In the genomic region with DNA sequence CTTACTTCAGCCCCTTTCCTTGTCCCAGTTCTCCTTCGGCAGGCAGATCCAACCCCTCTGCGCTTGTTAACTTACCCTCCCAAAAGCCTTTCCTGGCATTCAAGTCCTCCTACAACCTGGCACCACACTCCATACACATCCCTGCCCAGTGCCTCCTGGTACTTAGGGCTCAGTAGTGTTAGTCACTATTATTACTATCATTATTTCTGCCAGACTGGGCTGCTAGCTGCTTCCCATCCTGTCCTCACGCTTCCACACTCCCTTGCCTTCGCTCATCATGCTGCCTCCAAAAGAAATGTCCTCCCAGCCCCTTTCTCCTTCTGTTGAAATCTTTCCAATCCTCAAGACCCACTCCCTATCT, we compare ENCODE assay signal across 8 cellular contexts. TPM values are rescaled to one million over a fixed set of nuclear protein-coding genes. Genes with fewer than 3 reads are reported as not detected.
DNase-seq lines count a peak whose midpoint lies in the region; ATAC-seq lines count a peak whose summit lies in the region.

No MANE protein-coding gene starts in this region.

- H3K9me3 ChIP-seq in naive thymus-derived CD4-positive, alpha-beta T cell (ENCODE audit: control insufficient read depth in 2 of 3, low read length in 3 of 3): no peaks in the 10 kb centered on the region
- H3K9me3 ChIP-seq in HAP-1: no peaks in the 10 kb centered on the region

- peaks cover 62 to 81% of the 10 kb centered on the region in 2 donors for H3K4me1 ChIP-seq in naive thymus-derived CD4-positive, alpha-beta T cell (ENCODE audit: control insufficient read depth in 2 of 2, insufficient read depth in 2 of 2, low read length in 2 of 2)
- peaks cover 12% of the 10 kb centered on the region for H3K4me1 ChIP-seq in HAP-1

- peak overlapping the region; percentile 92 for H3K27ac ChIP-seq in cingulate gyrus (ENCODE audit: low read depth, low read length)
- H3K27ac ChIP-seq in naive thymus-derived CD4-positive, alpha-beta T cell (ENCODE audit: low read depth, low read length): peak overlapping the region; percentile 88

- peak overlapping the region; percentile 95 for H3K4me3 Mint-ChIP-seq in stimulated activated naive CD8-positive, alpha-beta T cell treated with anti-CD3 and anti-CD28 coated beads, Interleukin-15, Interleukin-2, amounts not matched to agents 100 ng/mL and 50 ng/mL, for 24 hours
- H3K4me3 Mint-ChIP-seq in naive thymus-derived CD4-positive, alpha-beta T cell: peak overlapping the region; percentile 70 to 99 (median 90)

- no peak for DNase-seq in stimulated activated naive CD8-positive, alpha-beta T cell treated with anti-CD3 and anti-CD28 coated beads, Interleukin-15, Interleukin-2, amounts not matched to agents 100 U/mL and 50 U/mL, for 24 hours
- DNase-seq in naive thymus-derived CD4-positive, alpha-beta T cell: no peak
- DNase-seq in HAP-1 (ENCODE audit: low spot score in 2 of 2): no peak
- DNase-seq in D341Med (ENCODE audit: low spot score): no peak

- no peaks in the 10 kb centered on the region for H3K27me3 ChIP-seq in naive thymus-derived CD4-positive, alpha-beta T cell (ENCODE audit: control insufficient read depth in 2 of 2, insufficient read depth in 2 of 2, low read length in 2 of 2)
- H3K27me3 ChIP-seq in HAP-1 (ENCODE audit: low read depth): no peaks in the 10 kb centered on the region

- no peaks in the 10 kb centered on the region for H3K36me3 ChIP-seq in naive thymus-derived CD4-positive, alpha-beta T cell (ENCODE audit: control insufficient read depth in 2 of 3, insufficient read depth in 3 of 3, low read length in 3 of 3)
- no peaks in the 10 kb centered on the region for H3K36me3 ChIP-seq in HAP-1 (replicated peaks)

- ATAC-seq in stimulated activated naive CD8-positive, alpha-beta T cell treated with anti-CD3 and anti-CD28 coated beads, Interleukin-15, Interleukin-2, amounts not matched to agents 100 U/mL and 50 U/mL, for 24 hours: no peak
- no peak for ATAC-seq in naive thymus-derived CD4-positive, alpha-beta T cell
- no peak for ATAC-seq in HG03342 (IDR thresholded peaks at IDR 0.05; ENCODE audit: unreplicated experiment)
- ATAC-seq in HG03521 (IDR thresholded peaks at IDR 0.05; ENCODE audit: unreplicated experiment): no peak

- H3K4me1 Mint-ChIP-seq in stimulated activated naive CD8-positive, alpha-beta T cell treated with anti-CD3 and anti-CD28 coated beads, Interleukin-15, Interleukin-2, amounts not matched to agents 100 ng/mL and 50 ng/mL, for 24 hours (ENCODE audit: low read depth): peaks cover 79% of the 10 kb centered on the region
- H3K4me1 Mint-ChIP-seq in naive thymus-derived CD4-positive, alpha-beta T cell: peaks cover 70 to 87% (median 82%) of the 10 kb centered on the region in 7 donors

- peaks cover 23% of the 10 kb centered on the region for H3K36me3 Mint-ChIP-seq in stimulated activated naive CD8-positive, alpha-beta T cell treated with anti-CD3 and anti-CD28 coated beads, Interleukin-15, Interleukin-2, amounts not matched to agents 100 ng/mL and 50 ng/mL, for 24 hours (ENCODE audit: low read depth)
- peaks cover 0 to 27% (median 0%) of the 10 kb centered on the region in 5 donors for H3K36me3 Mint-ChIP-seq in naive thymus-derived CD4-positive, alpha-beta T cell

- peak overlapping the region; percentile 99 for H3K27ac Mint-ChIP-seq in stimulated activated naive CD8-positive, alpha-beta T cell treated with anti-CD3 and anti-CD28 coated beads, Interleukin-15, Interleukin-2, amounts not matched to agents 100 ng/mL and 50 ng/mL, for 24 hours
- H3K27ac Mint-ChIP-seq in naive thymus-derived CD4-positive, alpha-beta T cell: peak overlapping the region; percentile 87 to 99 (median 97)

- intact Hi-C loops in naive thymus-derived CD4-positive, alpha-beta T cell (cut with micrococcal nuclease): no loop called here

- POLR2A ChIA-PET in naive thymus-derived CD4-positive, alpha-beta T cell (lab: Charles Lee): interaction anchor here (7.1 to 7.3 kb wide), 2 partner anchors 11 to 13 kb away, joined by 125 to 239 read pairs; no protein-coding TSS in a partner anchor

- CTCF ChIA-PET in naive thymus-derived CD4-positive, alpha-beta T cell (lab: Charles Lee): interaction anchor here (3.9 to 22.9 kb wide), 2 partner anchors 12 to 78 kb away, joined by 16 to 539 read pairs; no protein-coding TSS in a partner anchor

- no peaks in the 10 kb centered on the region for H3K27me3 Mint-ChIP-seq in stimulated activated naive CD8-positive, alpha-beta T cell treated with anti-CD3 and anti-CD28 coated beads, Interleukin-15, Interleukin-2, amounts not matched to agents 100 ng/mL and 50 ng/mL, for 24 hours
- H3K27me3 Mint-ChIP-seq in naive thymus-derived CD4-positive, alpha-beta T cell: no peaks in the 10 kb centered on the region

- no peaks in the 10 kb centered on the region for H3K9me3 Mint-ChIP-seq in stimulated activated naive CD8-positive, alpha-beta T cell treated with anti-CD3 and anti-CD28 coated beads, Interleukin-15, Interleukin-2, amounts not matched to agents 100 ng/mL and 50 ng/mL, for 24 hours
- H3K9me3 Mint-ChIP-seq in naive thymus-derived CD4-positive, alpha-beta T cell: no peaks in the 10 kb centered on the region

- H3K4me3 ChIP-seq in naive thymus-derived CD4-positive, alpha-beta T cell (ENCODE audit: low read length): no peak overlapping the region
- H3K4me3 ChIP-seq in HAP-1: no peak overlapping the region

- in situ Hi-C loops in HAP-1 (cut with MboI; ENCODE audit: low sequenced_read_pairs): no loop called here

RNA-seq across cellular contexts. Expression of gene HDAC7, which starts 1.6 kb away (rescaled TPM):
- total RNA-seq in naive thymus-derived CD4-positive, alpha-beta T cell: 100 to 1,000 TPM; 150 to 194 (median 188) TPM
- polyA plus RNA-seq in naive thymus-derived CD4-positive, alpha-beta T cell: 10 to 100 TPM; 16.7 to 36.7 TPM

RNA-seq across cellular contexts. Expression of gene SLC48A1, which starts 48.3 kb away (rescaled TPM):
- 10 to 100 TPM in 2 of 5 experiments, 1 to 10 TPM in 3; 6.7 to 14.3 (median 10.0) TPM for total RNA-seq in naive thymus-derived CD4-positive, alpha-beta T cell
- polyA plus RNA-seq in naive thymus-derived CD4-positive, alpha-beta T cell: 10 to 100 TPM; 12.5 to 15.6 TPM
